ENCODE assay signal across 12 cellular contexts in genomic region chr18:79274823-79275222, GRCh38.
"Had no signal": no experiment of that assay in that cellular context is flagged by ENCODE, and none has a peak within 500 bp of the region (broad histone marks: within the 10 kb centered on the region; RNA-seq: fewer than 3 reads in every experiment).

No MANE protein-coding gene starts in this region.

- H3K4me3 Mint-ChIP-seq: activated naive CD4-positive, alpha-beta T cell treated with anti-CD3 and anti-CD28 coated beads, Interleukin-2, amount 50 U/mL, for 24 hours; brain; dendritic cell treated with granulocyte-macrophage colony-stimulating factor and Interleukin-4, amounts not matched to agents 40 ng/mL and 50 ng/mL, for 4 days; effector memory CD8-positive, alpha-beta T cell had no signal

- H3K4me1 ChIP-seq: tibial artery had no signal

- DNase-seq: activated CD4-positive, alpha-beta T cell treated with anti-CD3 and anti-CD28 coated beads, Interleukin-2, amount 50 U/mL, for 4 hours; activated CD4-positive, CD25-positive, alpha-beta regulatory T cell treated with anti-CD3 and anti-CD28 coated beads, Interleukin-2, amount 50 U/mL, for 72 hours; activated effector memory CD4-positive, alpha-beta T cell treated with Interleukin-2 at 50 U/mL for 16 hours; activated T-cell treated with anti-CD3 and anti-CD28 coated beads, Interleukin-2, amount 50 U/mL, for 1 hour; amygdala; effector memory CD8-positive, alpha-beta T cell; mesendoderm; stimulated activated CD4-positive, alpha-beta T cell treated with anti-CD3 and anti-CD28 coated beads, Interleukin-4, amount 100 ng/mL, for 4 hours; tibial artery had no signal

- H3K9me3 ChIP-seq: tibial artery had no signal

- H3K27ac ChIP-seq: tibial artery had no signal

- H3K27me3 Mint-ChIP-seq: activated naive CD4-positive, alpha-beta T cell treated with anti-CD3 and anti-CD28 coated beads, Interleukin-2, amount 50 U/mL, for 24 hours; brain; dendritic cell treated with granulocyte-macrophage colony-stimulating factor and Interleukin-4, amounts not matched to agents 40 ng/mL and 50 ng/mL, for 4 days; effector memory CD8-positive, alpha-beta T cell had no signal

- H3K9me3 Mint-ChIP-seq: activated naive CD4-positive, alpha-beta T cell treated with anti-CD3 and anti-CD28 coated beads, Interleukin-2, amount 50 U/mL, for 24 hours; dendritic cell treated with granulocyte-macrophage colony-stimulating factor and Interleukin-4, amounts not matched to agents 40 ng/mL and 50 ng/mL, for 4 days; effector memory CD8-positive, alpha-beta T cell had no signal

- ATAC-seq: effector memory CD8-positive, alpha-beta T cell had no signal

- H3K4me3 ChIP-seq: tibial artery had no signal

- H3K27ac Mint-ChIP-seq: dendritic cell treated with granulocyte-macrophage colony-stimulating factor and Interleukin-4, amounts not matched to agents 40 ng/mL and 50 ng/mL, for 4 days had no signal

- H3K27me3 ChIP-seq: tibial artery had no signal
